In the genomic region with DNA sequence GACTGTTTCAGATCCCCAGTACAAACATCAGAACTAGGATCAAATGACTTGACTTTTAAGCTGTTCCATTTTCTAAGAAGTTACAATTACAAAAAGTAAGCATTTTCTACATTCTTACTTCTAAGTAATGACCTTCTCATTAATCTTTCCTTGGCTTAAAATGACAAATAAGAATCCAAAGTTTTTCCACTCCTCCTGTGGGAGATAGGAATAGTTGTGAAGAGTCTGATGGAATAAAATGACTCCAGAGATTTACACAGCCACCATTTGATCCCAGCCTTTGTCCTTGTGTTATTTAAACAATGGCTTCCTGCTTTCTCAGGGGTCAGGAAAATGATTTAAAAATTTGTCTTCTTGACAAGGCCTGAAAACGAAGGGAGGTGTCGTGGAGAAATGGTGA, we compare ENCODE assay signal across 17 cellular contexts.
"Had no signal": no experiment of that assay in that cellular context is flagged by ENCODE, and none has a peak within 500 bp of the region (broad histone marks: within the 10 kb centered on the region; RNA-seq: fewer than 3 reads in every experiment).

No MANE protein-coding gene starts in this region.

- FAIRE-seq: endometrium, islet of Langerhans, small intestine had no signal

- H3K27me3 ChIP-seq: esophagus muscularis mucosa, gastrocnemius medialis, heart right ventricle, right atrium auricular region, upper lobe of right lung, vagina had no signal

- H3K36me3 ChIP-seq: esophagus muscularis mucosa, gastrocnemius medialis, heart right ventricle, right atrium auricular region, upper lobe of right lung, vagina had no signal

- H3K4me3 ChIP-seq: coronary artery, esophagus muscularis mucosa, gastrocnemius medialis, heart right ventricle, right atrium auricular region, upper lobe of right lung, vagina had no signal

- H3K36me3 Mint-ChIP-seq: natural killer cell treated with Interleukin-12 subunit alpha and Interleukin-12 subunit beta and Interleukin-15 and Interleukin-18, amount 100 ng/mL, for 72 hours had no signal

- H3K9me3 ChIP-seq: esophagus muscularis mucosa, gastrocnemius medialis, heart right ventricle, right atrium auricular region, upper lobe of right lung, vagina had no signal

- H3K9me3 Mint-ChIP-seq: natural killer cell treated with Interleukin-12 subunit alpha and Interleukin-12 subunit beta and Interleukin-15 and Interleukin-18, amount 100 ng/mL, for 72 hours had no signal

- DNase-seq: effector CD8-positive, alpha-beta T cell; gastrocnemius medialis; heart right ventricle; kidney glomerular epithelial cell; posterior cingulate gyrus; small intestine; stimulated activated CD4-positive, alpha-beta T cell treated with anti-CD3 and anti-CD28 coated beads, Interleukin-12 subunit alpha, Interleukin-12 subunit beta, amount 100 ng/mL, for 4 hours; stimulated activated naive CD4-positive, alpha-beta T cell treated with Interleukin-2 at 50 U/mL for 16 hours; upper lobe of right lung had no signal

- H3K4me3 Mint-ChIP-seq: natural killer cell treated with Interleukin-12 subunit alpha and Interleukin-12 subunit beta and Interleukin-15 and Interleukin-18, amount 100 ng/mL, for 72 hours had no signal

- H3K27ac Mint-ChIP-seq: natural killer cell treated with Interleukin-12 subunit alpha and Interleukin-12 subunit beta and Interleukin-15 and Interleukin-18, amount 100 ng/mL, for 72 hours had no signal

- H3K4me1 ChIP-seq: upper lobe of right lung, vagina had no signal

- H3K27ac ChIP-seq: coronary artery, epithelial cell of prostate, gastrocnemius medialis, heart right ventricle, right atrium auricular region, upper lobe of right lung, vagina had no signal

- ATAC-seq: gastrocnemius medialis; heart right ventricle; natural killer cell treated with Interleukin-12 subunit alpha and Interleukin-12 subunit beta and Interleukin-15 and Interleukin-18, amount 100 ng/mL, for 72 hours; upper lobe of right lung had no signal
